ENCODE assay signal across 1 cellular context in genomic region chr19:38713865-38714264, GRCh38.
TF ChIP-seq lines count a peak whose summit lies in the region.

No MANE protein-coding gene starts in this region.

TF ChIP-seq in WTC11, 78 proteins besides CTCF, POLR2A, EP300 and RAD21 (continued from another document):
- no peak for TF ChIP-seq ERG (CRISPR knock-in tag; IDR thresholded peaks at IDR 0.05)
- no peak for TF ChIP-seq SP1 (CRISPR knock-in tag; conservative IDR thresholded peaks at IDR 0.05)
- TF ChIP-seq CDX4 (CRISPR knock-in tag; IDR thresholded peaks at IDR 0.05; ENCODE audit: borderline replicate concordance) = no peak
- TF ChIP-seq TEAD1 (CRISPR knock-in tag; IDR thresholded peaks at IDR 0.05) = no peak
- no peak for TF ChIP-seq TP53 (CRISPR knock-in tag; IDR thresholded peaks at IDR 0.05)
- TF ChIP-seq HMGA2 (CRISPR knock-in tag; IDR thresholded peaks at IDR 0.05) = no peak
- no peak for TF ChIP-seq ZSCAN18 (CRISPR knock-in tag; IDR thresholded peaks at IDR 0.05)
- TF ChIP-seq, protein P1, sequence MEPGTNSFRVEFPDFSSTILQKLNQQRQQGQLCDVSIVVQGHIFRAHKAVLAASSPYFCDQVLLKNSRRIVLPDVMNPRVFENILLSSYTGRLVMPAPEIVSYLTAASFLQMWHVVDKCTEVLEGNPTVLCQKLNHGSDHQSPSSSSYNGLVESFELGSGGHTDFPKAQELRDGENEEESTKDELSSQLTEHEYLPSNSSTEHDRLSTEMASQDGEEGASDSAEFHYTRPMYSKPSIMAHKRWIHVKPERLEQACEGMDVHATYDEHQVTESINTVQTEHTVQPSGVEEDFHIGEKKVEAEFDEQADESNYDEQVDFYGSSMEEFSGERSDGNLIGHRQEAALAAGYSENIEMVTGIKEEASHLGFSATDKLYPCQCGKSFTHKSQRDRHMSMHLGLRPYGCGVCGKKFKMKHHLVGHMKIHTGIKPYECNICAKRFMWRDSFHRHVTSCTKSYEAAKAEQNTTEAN (CRISPR knock-in tag; IDR thresholded peaks at IDR 0.05) = no peak
- no peak for TF ChIP-seq FOXP4 (CRISPR knock-in tag; IDR thresholded peaks at IDR 0.05)
- no peak for TF ChIP-seq GTF2I (CRISPR knock-in tag; conservative IDR thresholded peaks at IDR 0.05)
TF ChIP-seq in WTC11: peak in this region for 0.
